13 cellular contexts compared by ENCODE assay signal in genomic region chr2:112001136-112001764, GRCh38. TPM values are rescaled to one million over a fixed set of nuclear protein-coding genes. Genes with fewer than 3 reads are reported as not detected.
A peak's percentile ranks its signal among the peaks of the same experiment; 100 is the strongest.
DNase-seq lines count a peak whose midpoint lies in the region; ATAC-seq and TF ChIP-seq lines count a peak whose summit lies in the region.
"Had no signal": no experiment of that assay in that cellular context is flagged by ENCODE, and none has a peak within 500 bp of the region (broad histone marks: within the 10 kb centered on the region; RNA-seq: fewer than 3 reads in every experiment).

No MANE protein-coding gene starts in this region.

- 63% methylated on average over 5 of the region's 5 CpGs for WGBS in right lobe of liver (ENCODE audit: insufficient coverage, low coverage, low lambda C conversion rate, missing lambda C conversion rate)

- H3F3A ChIP-seq in SU-DHL-6 (ENCODE audit: insufficient read depth) = no peaks in the 10 kb centered on the region

- H4K20me1 ChIP-seq in SU-DHL-6 (ENCODE audit: low read depth, low read length) = no peaks in the 10 kb centered on the region

- H3K4me2 ChIP-seq in SU-DHL-6 (ENCODE audit: low read depth, low read length, poor library complexity, severe bottlenecking) = peak overlapping the region; percentile 34
- H3K4me2 ChIP-seq: smooth muscle cell had no signal

- H3K79me2 ChIP-seq in SU-DHL-6 (ENCODE audit: insufficient read depth, low read length) = no peaks in the 10 kb centered on the region

- H3K9me2 ChIP-seq in SU-DHL-6 (replicated peaks; ENCODE audit: insufficient read depth, low read length) = no peaks in the 10 kb centered on the region

- no peak overlapping the region for H3K9ac ChIP-seq in SU-DHL-6 (ENCODE audit: low read length)

- H3K4me1 ChIP-seq in right lobe of liver = no peaks in the 10 kb centered on the region
- H3K4me1 ChIP-seq: Caco-2 had no signal

- H3K36me3 ChIP-seq in SU-DHL-6 (ENCODE audit: low read length) = no peaks in the 10 kb centered on the region
- peaks cover 0 to 51% (median 10%) of the 10 kb centered on the region in 4 donors for H3K36me3 ChIP-seq in right lobe of liver

- H3K4me3 ChIP-seq in SU-DHL-6 (ENCODE audit: insufficient read depth, low read length, poor library complexity, severe bottlenecking) (no peak overlapping the region), right lobe of liver (no peak overlapping the region)
- H3K4me3 ChIP-seq: cardiac muscle cell, smooth muscle cell had no signal

- H3K9me3 ChIP-seq in SU-DHL-6 (ENCODE audit: insufficient read depth, low read length) (no peaks in the 10 kb centered on the region), right lobe of liver (no peaks in the 10 kb centered on the region)
- H3K9me3 ChIP-seq: Caco-2 had no signal

- no peak for TF ChIP-seq CTCF in SU-DHL-6 (IDR thresholded peaks at IDR 0.05; ENCODE audit: insufficient read depth, low read length, poor library complexity, severe bottlenecking)
- no peak for TF ChIP-seq CTCF in right lobe of liver (IDR thresholded peaks at IDR 0.05)
- no peak for TF ChIP-seq CTCF in mesothelial cell of epicardium (IDR thresholded peaks at IDR 0.05; ENCODE audit: unreplicated experiment)

- peak; percentile 48 for DNase-seq in Daoy (ENCODE audit: low read depth)
- DNase-seq in right lobe of liver = no peak
- no peak for DNase-seq in mesothelial cell of epicardium (ENCODE audit: low spot score in 2 of 2, unreplicated experiment in 2 of 2)
- no peak for DNase-seq in activated CD4-positive, alpha-beta T cell treated with anti-CD3 and anti-CD28 coated beads, Interleukin-2, amount 50 U/mL, for 1 hour
- DNase-seq in NCI-H2029 treated with DMSO at 0.1 percent for 48 hours (lab: John Stamatoyannopoulos, UW) = no peak
- DNase-seq: Caco-2, H9 had no signal

- H2AFZ ChIP-seq in SU-DHL-6 (ENCODE audit: low read depth, low read length, severe bottlenecking) = no peak overlapping the region

- no peak for TF ChIP-seq POLR2A in right lobe of liver (IDR thresholded peaks at IDR 0.05)

- H3K27ac Mint-ChIP-seq in IgD-negative memory B cell (peak overlapping the region in 1 of 3 donors; percentile 82), mesothelial cell of epicardium (no peak overlapping the region)
- H3K27ac Mint-ChIP-seq: H9 had no signal

- H3K36me3 Mint-ChIP-seq in IgD-negative memory B cell (peaks cover 4% of the 10 kb centered on the region), mesothelial cell of epicardium (peaks cover 40% of the 10 kb centered on the region)

- no peak overlapping the region for H3K27ac ChIP-seq in SU-DHL-6 (ENCODE audit: low read depth, low read length)
- H3K27ac ChIP-seq in right lobe of liver = no peak overlapping the region
- H3K27ac ChIP-seq: cardiac muscle cell, foreskin keratinocyte had no signal

- peak overlapping the region in 3 of 4 donors; percentile 22 to 78 (median 76) for H3K4me3 Mint-ChIP-seq in IgD-negative memory B cell
- no peak overlapping the region for H3K4me3 Mint-ChIP-seq in mesothelial cell of epicardium
- H3K4me3 Mint-ChIP-seq: H9 had no signal

- H3K27me3 ChIP-seq in SU-DHL-6 (ENCODE audit: low read length) (no peaks in the 10 kb centered on the region), right lobe of liver (no peaks in the 10 kb centered on the region)
- H3K27me3 ChIP-seq: cardiac muscle cell had no signal

- H3K4me1 Mint-ChIP-seq in IgD-negative memory B cell (peaks cover 23 to 27% (median 24%) of the 10 kb centered on the region in 3 donors), mesothelial cell of epicardium (peaks cover 8% of the 10 kb centered on the region)

- ATAC-seq in right lobe of liver = peak; percentile 47 to 66 (median 56)
- ATAC-seq in HG02610 (IDR thresholded peaks at IDR 0.05; ENCODE audit: unreplicated experiment) = no peak
- ATAC-seq: foreskin keratinocyte had no signal

- no peaks in the 10 kb centered on the region for H3K9me3 Mint-ChIP-seq in IgD-negative memory B cell
- H3K9me3 Mint-ChIP-seq in mesothelial cell of epicardium = no peaks in the 10 kb centered on the region
- H3K9me3 Mint-ChIP-seq: H9 had no signal

- intact Hi-C loops in right lobe of liver (cut with DNase I) = no loop called here

- no peaks in the 10 kb centered on the region for H3K27me3 Mint-ChIP-seq in IgD-negative memory B cell
- no peaks in the 10 kb centered on the region for H3K27me3 Mint-ChIP-seq in mesothelial cell of epicardium (ENCODE audit: low read depth)

RNA-seq across cellular contexts. Expression of gene TMEM87B, which starts 53.8 kb away (rescaled TPM):
- 13.7 and 14.1 TPM in 2 replicates for total RNA-seq in Daoy (2014; rRNA removed; shearing (Covaris generic))
- polyA plus RNA-seq in IgD-negative memory B cell = 11.0 TPM
- total RNA-seq in right lobe of liver = 10 to 100 TPM in 3 of 6 experiments, 1 to 10 TPM in 3; 5.4 to 18.0 (median 8.8) TPM
- total RNA-seq in mesothelial cell of epicardium = 19.4 to 22.8 TPM (median 20.0 TPM) in 3 replicates
